ENCODE assay signal across 7 cellular contexts in genomic region chr4:97633831-97634230, GRCh38.
A peak's percentile ranks its signal among the peaks of the same experiment; 100 is the strongest.
DNase-seq lines count a peak whose midpoint lies in the region; ATAC-seq and TF ChIP-seq lines count a peak whose summit lies in the region.
"Not testable (repeated sequence)": the region's sequence is repeated elsewhere in the genome, so short reads cannot be mapped to it uniquely, and the experiment has no call there.

No MANE protein-coding gene starts in this region.

- H3K9me3 Mint-ChIP-seq in CD4-positive, alpha-beta T cell; WTC11; chondrocyte (ENCODE audit: low read depth); progenitor cell of endocrine pancreas (ENCODE audit: low read depth): not testable (repeated sequence)

- H3K4me3 ChIP-seq in DND-41 (ENCODE audit: low read depth in 1 of 2, low read length in 2 of 2), result not testable (repeated sequence)
- H3K4me3 ChIP-seq in HUES6 (ENCODE audit: low read depth, low read length) (peak overlapping the region; percentile 49), iPS-15b (ENCODE audit: low read depth, low read length) (peak overlapping the region; percentile 30)

- H3K36me3 Mint-ChIP-seq in CD4-positive, alpha-beta T cell (ENCODE audit: low read depth); WTC11; chondrocyte (ENCODE audit: low read depth); progenitor cell of endocrine pancreas (ENCODE audit: insufficient read depth): not testable (repeated sequence)

- DNase-seq in CD4-positive, alpha-beta T cell, result peak in 1 of 10 experiments; percentile 16
- DNase-seq in DND-41, result peak; percentile 15
- peak; percentile 54 for DNase-seq in WTC11 (ENCODE audit: low spot score)
- not testable (repeated sequence) for DNase-seq in chondrocyte (ENCODE audit: low spot score); progenitor cell of endocrine pancreas (ENCODE audit: low spot score, unreplicated experiment)

- H3K4me3 Mint-ChIP-seq in CD4-positive, alpha-beta T cell, result peak overlapping the region; percentile 11
- H3K4me3 Mint-ChIP-seq in WTC11, result peak overlapping the region; percentile 66
- peak overlapping the region; percentile 59 for H3K4me3 Mint-ChIP-seq in chondrocyte (ENCODE audit: unreplicated experiment)
- H3K4me3 Mint-ChIP-seq in progenitor cell of endocrine pancreas (ENCODE audit: low read depth), result peak overlapping the region; percentile 71

- not testable (repeated sequence) for H3K4me2 ChIP-seq in DND-41 (ENCODE audit: insufficient read depth, low read length)

- not testable (repeated sequence) for H3K9ac ChIP-seq in DND-41 (ENCODE audit: low read depth, low read length); iPS-15b (ENCODE audit: low read depth, low read length)
- H3K9ac ChIP-seq in HUES6 (ENCODE audit: low read length), result peak overlapping the region; percentile 26

- H3K27me3 ChIP-seq in CD4-positive, alpha-beta T cell (ENCODE audit: control insufficient read depth, insufficient read depth, low read length); DND-41 (ENCODE audit: insufficient read depth, low read length, poor library complexity); HUES6 (ENCODE audit: control insufficient read depth, insufficient read depth, low read length); iPS-15b (ENCODE audit: control insufficient read depth, insufficient read depth, low read length): not testable (repeated sequence)

- CTCF ChIA-PET in CD4-positive, alpha-beta T cell (lab: Charles Lee); WTC11 (lab: Charles Lee): not testable (repeated sequence)

- ATAC-seq in CD4-positive, alpha-beta T cell (ENCODE audit: poor library complexity); DND-41 (ENCODE audit: insufficient read depth, low read depth); WTC11: not testable (repeated sequence)

- not testable (repeated sequence) for H4K20me1 ChIP-seq in DND-41 (ENCODE audit: insufficient read depth, low read length)

- not testable (repeated sequence) for H3K27ac ChIP-seq in CD4-positive, alpha-beta T cell (ENCODE audit: low read depth, low read length); DND-41 (ENCODE audit: low read length); HUES6 (ENCODE audit: low read depth, low read length)

- H3K4me1 Mint-ChIP-seq in CD4-positive, alpha-beta T cell (ENCODE audit: low read depth); WTC11; chondrocyte (ENCODE audit: low read depth); progenitor cell of endocrine pancreas (ENCODE audit: low read depth): not testable (repeated sequence)

- not testable (repeated sequence) for H3K27me3 Mint-ChIP-seq in CD4-positive, alpha-beta T cell; WTC11 (ENCODE audit: low read depth); chondrocyte (ENCODE audit: low read depth); progenitor cell of endocrine pancreas

- H3K36me3 ChIP-seq in DND-41 (ENCODE audit: insufficient read depth, low read length); HUES6 (ENCODE audit: control insufficient read depth, insufficient read depth, low read length); iPS-15b (ENCODE audit: control insufficient read depth, insufficient read depth, low read length): not testable (repeated sequence)

- not testable (repeated sequence) for H3K9me3 ChIP-seq in CD4-positive, alpha-beta T cell (ENCODE audit: control insufficient read depth, low read length); DND-41 (ENCODE audit: insufficient read depth, low read length, severe bottlenecking); HUES6 (ENCODE audit: control insufficient read depth, insufficient read depth, low read depth, low read length); iPS-15b (ENCODE audit: control insufficient read depth, insufficient read depth, low read length)

- H3K27ac Mint-ChIP-seq in CD4-positive, alpha-beta T cell; WTC11; chondrocyte (ENCODE audit: unreplicated experiment): not testable (repeated sequence)
- peak overlapping the region; percentile 86 for H3K27ac Mint-ChIP-seq in progenitor cell of endocrine pancreas

- POLR2A ChIA-PET in CD4-positive, alpha-beta T cell (lab: Charles Lee); WTC11 (lab: Charles Lee): not testable (repeated sequence)

- not testable (repeated sequence) for H3K4me1 ChIP-seq in DND-41 (ENCODE audit: insufficient read depth, low read length); HUES6 (ENCODE audit: control insufficient read depth, insufficient read depth, low read length); iPS-15b (ENCODE audit: control insufficient read depth, insufficient read depth, low read length)

- intact Hi-C loops in CD4-positive, alpha-beta T cell (cut with DNase I, micrococcal nuclease), result not testable (repeated sequence)

- H3K79me2 ChIP-seq in DND-41 (ENCODE audit: insufficient read depth, low read length), result not testable (repeated sequence)

- H2AFZ ChIP-seq in DND-41 (ENCODE audit: low read depth, low read length), result not testable (repeated sequence)

- not testable (repeated sequence) for TF ChIP-seq CTCF in CD4-positive, alpha-beta T cell (IDR thresholded peaks at IDR 0.05); DND-41 (IDR thresholded peaks at IDR 0.05; ENCODE audit: borderline replicate concordance, extremely low read depth, low read length, poor library complexity, severe bottlenecking); WTC11 (IDR thresholded peaks at IDR 0.05); chondrocyte (IDR thresholded peaks at IDR 0.05); progenitor cell of endocrine pancreas (IDR thresholded peaks at IDR 0.05; ENCODE audit: unreplicated experiment)

Comparison
In these comparisons a context has a peak if more than half of its experiments do, and no peak if none do; other contexts are left out.
1. H3K4me3 Mint-ChIP-seq: peak in every context shown above with its lines; median percentile 71 in progenitor cell of endocrine pancreas; 66 in WTC11; 59 in chondrocyte; 11 in CD4-positive, alpha-beta T cell.